8 cellular contexts compared by ENCODE assay signal in the genomic region with DNA sequence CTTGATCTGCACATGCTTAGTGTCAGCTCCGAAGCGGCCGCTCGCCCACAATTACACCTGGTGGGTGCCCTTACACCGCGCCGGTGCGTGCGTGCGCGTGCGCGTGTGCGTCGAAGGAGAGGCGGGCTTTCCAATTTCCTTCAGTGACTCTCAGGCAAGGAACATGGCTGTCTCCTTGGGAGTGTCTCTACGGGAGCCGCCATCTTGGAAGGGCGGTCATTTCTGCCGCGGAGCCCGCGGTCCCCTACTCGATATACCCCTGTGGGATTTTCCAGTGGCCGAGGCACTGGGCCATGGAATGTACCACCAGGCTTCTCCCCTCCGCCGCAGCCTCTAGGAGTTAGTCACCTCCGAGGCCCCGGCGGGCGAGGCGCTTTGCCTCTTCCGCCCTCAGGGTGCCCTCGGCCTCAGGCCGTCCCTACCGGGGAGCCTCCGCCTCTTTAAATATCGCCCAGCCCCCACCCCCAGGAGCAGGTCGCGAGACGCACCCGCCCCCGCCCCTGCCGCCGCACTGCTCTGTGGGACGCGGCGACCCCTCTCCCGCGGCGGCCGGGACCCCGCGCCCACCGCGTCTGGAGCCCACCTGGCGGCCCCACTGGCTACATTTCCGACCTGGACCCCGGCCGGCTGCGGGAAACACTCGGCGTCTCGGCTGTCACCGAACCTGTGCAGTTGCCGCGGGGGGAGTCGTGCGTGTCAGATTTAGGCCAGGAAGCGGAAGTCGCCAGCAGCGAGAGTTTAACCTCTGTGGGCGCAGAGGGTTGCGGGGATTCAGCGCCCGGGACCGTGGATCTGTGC. TPM values are rescaled to one million over a fixed set of nuclear protein-coding genes. Genes with fewer than 3 reads are reported as not detected.
DNase-seq lines count a peak whose midpoint lies in the region; ATAC-seq lines count a peak whose summit lies in the region.

Gene ZNF41, minus strand, starts transcription at position 711 of the 798 bp plus-strand sequence. CDS start 15,741 bp downstream, outside the sequence.

- WGBS in esophagus, 2 donors = 0 to 27% methylated on average over 65 to 77 of the region's 77 CpGs

- H3K36me3 ChIP-seq in esophagus (ENCODE audit: control insufficient read depth in 2 of 2, insufficient read depth in 2 of 2, low read length in 1 of 2) = no peaks in the 10 kb centered on the region
- no peaks in the 10 kb centered on the region for H3K36me3 ChIP-seq in muscle layer of colon (ENCODE audit: insufficient read depth, low read length)

- peak within 1 kb of the TSS; percentile 75 to 96 for H3K27ac ChIP-seq in esophagus (ENCODE audit: low read depth in 2 of 2, low read length in 1 of 2)
- H3K27ac ChIP-seq in muscle layer of colon (ENCODE audit: low read depth, low read length) = peak within 1 kb of the TSS; percentile 69

- ATAC-seq in GM21717 (IDR thresholded peaks at IDR 0.05; ENCODE audit: unreplicated experiment) = peak; percentile 86

- peak; percentile 39 for DNase-seq in DMS153 (lab: John Stamatoyannopoulos, UW)
- peak; percentile 84 for DNase-seq in Jurkat, Clone E6-1 (ENCODE audit: low read depth, low spot score)
- DNase-seq in OCI-M2 (lab: John Stamatoyannopoulos, UW; ENCODE audit: unreplicated experiment) = peak; percentile 24
- DNase-seq in activated T-cell treated with anti-CD3 and anti-CD28 coated beads, Interleukin-2, amount 50 U/mL, for 1 hour = peak; percentile 75
- DNase-seq in stimulated activated CD8-positive, alpha-beta memory T cell treated with anti-CD3 and anti-CD28 coated beads, Interleukin-7, amount 100 ng/mL, for 1 hour (ENCODE audit: low read depth in 2 of 2) = peak; percentile 39 to 50

- no peaks in the 10 kb centered on the region for H3K4me1 ChIP-seq in esophagus (ENCODE audit: control insufficient read depth in 2 of 2, insufficient read depth in 2 of 2, low read length in 1 of 2)
- H3K4me1 ChIP-seq in muscle layer of colon (ENCODE audit: insufficient read depth, low read length) = no peaks in the 10 kb centered on the region

- no peaks in the 10 kb centered on the region for H3K27me3 ChIP-seq in esophagus (ENCODE audit: control insufficient read depth in 1 of 2, insufficient read depth in 2 of 2, low read length in 2 of 2)
- H3K27me3 ChIP-seq in muscle layer of colon (ENCODE audit: control insufficient read depth in 1 of 2, insufficient read depth in 2 of 2, low read length in 2 of 2) = no peaks in the 10 kb centered on the region

- peak within 1 kb of the TSS; percentile 58 for H3K4me3 ChIP-seq in Jurkat, Clone E6-1 (ENCODE audit: low read length)
- H3K4me3 ChIP-seq in esophagus (ENCODE audit: low read depth in 1 of 2, low read length in 2 of 2) (peak within 1 kb of the TSS; percentile 56 to 73), muscle layer of colon (ENCODE audit: low read depth in 1 of 2, low read length in 2 of 2) (peak within 1 kb of the TSS; percentile 47 to 53)

- H3K9me3 ChIP-seq in esophagus (ENCODE audit: control insufficient read depth in 2 of 2, insufficient read depth in 1 of 2, low read depth in 1 of 2, low read length in 1 of 2) = no peaks in the 10 kb centered on the region
- no peaks in the 10 kb centered on the region for H3K9me3 ChIP-seq in muscle layer of colon (ENCODE audit: low read length)

- H3K9ac ChIP-seq in muscle layer of colon (ENCODE audit: low read length) = peak within 1 kb of the TSS; percentile 35

RNA-seq across cellular contexts. Expression of gene ZNF41, which starts in this region (rescaled TPM):
- polyA plus RNA-seq in Jurkat, Clone E6-1 (2012; ENCODE audit: insufficient read depth, insufficient read length) = 5.2 TPM
- 1 to 10 TPM; 2.2 to 2.3 TPM for polyA plus RNA-seq in esophagus

Comparison
In these comparisons a context has a peak if more than half of its experiments do, and no peak if none do; other contexts are left out.
1. Peak in every context shown above with its lines: DNase-seq, ATAC-seq, H3K4me3 ChIP-seq and H3K27ac ChIP-seq.
2. DNase-seq: peak in every context shown above with its lines; median percentile 84 in Jurkat, Clone E6-1; 75 in activated T-cell treated with anti-CD3 and anti-CD28 coated beads, Interleukin-2, amount 50 U/mL, for 1 hour; 44 in stimulated activated CD8-positive, alpha-beta memory T cell treated with anti-CD3 and anti-CD28 coated beads, Interleukin-7, amount 100 ng/mL, for 1 hour; 39 in DMS153; 24 in OCI-M2.